Comparison of ENCODE assay signal across 13 cellular contexts in genomic region chr17:32987868-32988267, GRCh38. TPM values are rescaled to one million over a fixed set of nuclear protein-coding genes. Genes with fewer than 3 reads are reported as not detected.
"Had no signal": no experiment of that assay in that cellular context is flagged by ENCODE, and none has a peak within 500 bp of the region (broad histone marks: within the 10 kb centered on the region; RNA-seq: fewer than 3 reads in every experiment).

No MANE protein-coding gene starts in this region.

RNA-seq across cellular contexts. Expression of gene SPACA3, which starts 3.8 kb away (rescaled TPM):
- total RNA-seq: stomach, subcutaneous adipose tissue, temporal lobe, thoracic aorta, thyroid gland, tibial nerve, transverse colon, upper lobe of left lung, upper lobe of right lung, ureter, urinary bladder, uterus, vagina had no signal
- polyA plus RNA-seq: urinary bladder had no signal
